In genomic region chr9:129081388-129081889, GRCh38 we compare ENCODE assay signal across 6 cellular contexts. TPM values are rescaled to one million over a fixed set of nuclear protein-coding genes. Genes with fewer than 3 reads are reported as not detected.
DNase-seq lines count a peak whose midpoint lies in the region; ATAC-seq and TF ChIP-seq lines count a peak whose summit lies in the region.

No MANE protein-coding gene starts in this region.

- H4K20me1 ChIP-seq in osteoblast (ENCODE audit: insufficient read depth, low read length) = peaks cover 5% of the 10 kb centered on the region

- H3K36me3 ChIP-seq in osteoblast (ENCODE audit: insufficient read depth, low read length) = no peaks in the 10 kb centered on the region

- H3K4me1 ChIP-seq in osteoblast (ENCODE audit: insufficient read depth, low read length) = peaks cover 14% of the 10 kb centered on the region

- H3K27ac ChIP-seq in osteoblast (ENCODE audit: low read depth, low read length) = peak overlapping the region; percentile 64

- no peak for TF ChIP-seq CTCF in cardiac fibroblast (IDR thresholded peaks at IDR 0.05; ENCODE audit: low read depth, low read length)
- no peak for TF ChIP-seq CTCF in osteoblast (IDR thresholded peaks at IDR 0.05; ENCODE audit: extremely low read depth, low read depth, low read length)

- ATAC-seq in GM18502 (IDR thresholded peaks at IDR 0.05; ENCODE audit: poor library complexity, unreplicated experiment) = no peak

- H3K4me2 ChIP-seq in osteoblast (ENCODE audit: insufficient read depth, low read length) = peak overlapping the region; percentile 97

- H3K4me3 ChIP-seq in cardiac fibroblast (replicated peaks in 1 of 2; ENCODE audit: low read depth in 2 of 2, low read length in 2 of 2) (peak overlapping the region; percentile 75 to 84), osteoblast (ENCODE audit: insufficient read depth, low read length) (peak overlapping the region; percentile 97)

- peak overlapping the region; percentile 96 for H2AFZ ChIP-seq in osteoblast (ENCODE audit: low read length)

- peaks cover 28% of the 10 kb centered on the region for H3K79me2 ChIP-seq in osteoblast (ENCODE audit: insufficient read depth, low read length)

- DNase-seq in stimulated activated CD4-positive, alpha-beta T cell treated with anti-CD3 and anti-CD28 coated beads, Interleukin-12 subunit alpha, Interleukin-12 subunit beta, amount 100 ng/mL, for 24 hours (ENCODE audit: low read depth in 2 of 2) = peak; percentile 9 to 16
- DNase-seq in stimulated activated CD4-positive, alpha-beta T cell treated with anti-CD3 and anti-CD28 coated beads, Interleukin-12 subunit alpha, Interleukin-12 subunit beta, amount 100 ng/mL, for 4 hours = no peak
- DNase-seq in cardiac fibroblast (ENCODE audit: low read depth in 2 of 2) (no peak), osteoblast (ENCODE audit: insufficient read length, low spot score, missing footprints) (no peak), NCI-H2029 treated with DMSO at 0.1 percent for 48 hours (lab: John Stamatoyannopoulos, UW) (no peak)

- no peaks in the 10 kb centered on the region for H3K9me3 ChIP-seq in osteoblast (ENCODE audit: low read depth, low read length)

- no peaks in the 10 kb centered on the region for H3K27me3 ChIP-seq in osteoblast (ENCODE audit: insufficient read depth, low read length)

RNA-seq across cellular contexts. Expression of gene DOLPP1, which starts 0.5 kb away (rescaled TPM):
- total RNA-seq in osteoblast = 10.3 and 10.5 TPM in 2 replicates

RNA-seq across cellular contexts. Expression of gene CRAT, which starts 29.2 kb away (rescaled TPM):
- total RNA-seq in osteoblast = 64.8 and 79.6 TPM in 2 replicates

RNA-seq across cellular contexts. Expression of gene PTPA, which starts 29.8 kb away (rescaled TPM):
- total RNA-seq in osteoblast = 64.8 and 73.5 TPM in 2 replicates

RNA-seq across cellular contexts. Expression of gene MIGA2, which starts 45.0 kb away (rescaled TPM):
- 21.2 and 22.4 TPM in 2 replicates for total RNA-seq in osteoblast

RNA-seq across cellular contexts. Expression of gene SH3GLB2, which starts 53.3 kb away (rescaled TPM):
- total RNA-seq in osteoblast = 37.3 and 38.6 TPM in 2 replicates

Comparison
In these comparisons a context has a peak if more than half of its experiments do, and no peak if none do; other contexts are left out.
1. DNase-seq: peak in stimulated activated CD4-positive, alpha-beta T cell treated with anti-CD3 and anti-CD28 coated beads, Interleukin-12 subunit alpha, Interleukin-12 subunit beta, amount 100 ng/mL, for 24 hours (2 of 2); none in stimulated activated CD4-positive, alpha-beta T cell treated with anti-CD3 and anti-CD28 coated beads, Interleukin-12 subunit alpha, Interleukin-12 subunit beta, amount 100 ng/mL, for 4 hours (single experiment), cardiac fibroblast (0 of 2), osteoblast (single experiment) and NCI-H2029 treated with DMSO at 0.1 percent for 48 hours (single experiment).